In genomic region chr18:66555585-66555984, GRCh38 we compare ENCODE assay signal across 37 cellular contexts. TPM values are rescaled to one million over a fixed set of nuclear protein-coding genes. Genes with fewer than 3 reads are reported as not detected.
"Had no signal": no experiment of that assay in that cellular context is flagged by ENCODE, and none has a peak within 500 bp of the region (broad histone marks: within the 10 kb centered on the region; RNA-seq: fewer than 3 reads in every experiment).

No MANE protein-coding gene starts in this region.

- ATAC-seq: activated CD8-positive, alpha-beta T cell treated with anti-CD3 and anti-CD28 coated beads for 36 hours; activated naive CD4-positive, alpha-beta T cell treated with anti-CD3 and anti-CD28 coated beads, Interleukin-2, amount 50 U/mL, for 72 hours; activated T-cell treated with anti-CD3 and anti-CD28 coated beads, Interleukin-2, amount 50 U/mL, for 4 hours; activated T-cell treated with anti-CD3 and anti-CD28 coated beads, Interleukin-2, amount 50 U/mL, for 72 hours; activated T-helper 17 cell treated with anti-CD3 and anti-CD28 coated beads, Interleukin-2, amount 50 U/mL, for 72 hours; body of pancreas had no signal

- H3K4me1 Mint-ChIP-seq: activated B cell treated with CpG ODN at 0.5 μM for 24 hours; activated CD4-positive, alpha-beta T cell treated with anti-CD3 and anti-CD28 coated beads, Interleukin-2, amount 10 ng/mL, durations not matched to agents 24 days and 14 days; activated naive CD8-positive, alpha-beta T cell treated with anti-CD3 and anti-CD28 coated beads for 36 hours; activated T-helper 17 cell treated with anti-CD3 and anti-CD28 coated beads, Interleukin-2, amount 50 U/mL, for 72 hours had no signal

- H3K4me3 Mint-ChIP-seq: activated B cell treated with CpG ODN at 0.5 μM for 24 hours; activated CD4-positive, alpha-beta memory T cell treated with anti-CD3 and anti-CD28 coated beads for 36 hours; activated CD4-positive, alpha-beta T cell treated with anti-CD3 and anti-CD28 coated beads, Interleukin-2, amount 10 ng/mL, durations not matched to agents 24 days and 14 days; activated CD8-positive, alpha-beta T cell treated with anti-CD3 and anti-CD28 coated beads for 36 hours; activated naive CD4-positive, alpha-beta T cell treated with anti-CD3 and anti-CD28 coated beads for 36 hours; activated naive CD8-positive, alpha-beta T cell treated with anti-CD3 and anti-CD28 coated beads for 36 hours; activated T-cell treated with anti-CD3 and anti-CD28 coated beads, Interleukin-2, amount 50 U/mL, for 4 hours; activated T-cell treated with anti-CD3 and anti-CD28 coated beads, Interleukin-2, amount 50 U/mL, for 72 hours; activated T-helper 1 cell treated with anti-CD3 and anti-CD28 coated beads, Interleukin-12 subunit alpha, Interleukin-12 subunit beta, Interleukin-2, Interleukin-4 antibody, amounts not matched to agents 30 ng/mL and 10 ng/mL and 1 ng/mL, durations not matched to agents 14 hours and 24 hours and 36 hours; activated T-helper 17 cell treated with anti-CD3 and anti-CD28 coated beads, Interleukin-2, amount 50 U/mL, for 72 hours; T-helper 2 cell treated with Interferon-gamma antibody and Interleukin-4, amounts not matched to agents 5 μg/mL and 100 μg/mL, for 36 hours had no signal

- H3K4me3 ChIP-seq: adrenal gland, body of pancreas, breast epithelium had no signal

- H3K9me3 ChIP-seq: adrenal gland, body of pancreas, breast epithelium had no signal

- H3K27ac ChIP-seq: adrenal gland, body of pancreas, brain microvascular endothelial cell, breast epithelium, VCaP had no signal

- H3K4me1 ChIP-seq: adrenal gland, body of pancreas, breast epithelium had no signal

- H3K36me3 Mint-ChIP-seq: activated CD4-positive, alpha-beta memory T cell treated with anti-CD3 and anti-CD28 coated beads for 36 hours; activated naive CD4-positive, alpha-beta T cell treated with anti-CD3 and anti-CD28 coated beads, Interleukin-2, amount 50 U/mL, for 72 hours; activated naive CD8-positive, alpha-beta T cell treated with anti-CD3 and anti-CD28 coated beads for 36 hours had no signal

- FAIRE-seq: astrocyte, colon, TTC549 had no signal

- H3K27ac Mint-ChIP-seq: activated B cell treated with CpG ODN at 0.5 μM for 24 hours; activated CD4-positive, alpha-beta memory T cell treated with anti-CD3 and anti-CD28 coated beads for 36 hours; activated CD4-positive, alpha-beta T cell treated with anti-CD3 and anti-CD28 coated beads, Interleukin-2, amount 10 ng/mL, durations not matched to agents 24 days and 14 days; activated CD8-positive, alpha-beta T cell treated with anti-CD3 and anti-CD28 coated beads for 36 hours; activated naive CD4-positive, alpha-beta T cell treated with anti-CD3 and anti-CD28 coated beads for 36 hours; activated naive CD4-positive, alpha-beta T cell treated with anti-CD3 and anti-CD28 coated beads, Interleukin-2, amount 50 U/mL, for 72 hours; activated naive CD8-positive, alpha-beta T cell treated with anti-CD3 and anti-CD28 coated beads for 36 hours; activated T-cell treated with anti-CD3 and anti-CD28 coated beads, Interleukin-2, amount 50 U/mL, for 72 hours; activated T-helper 1 cell treated with anti-CD3 and anti-CD28 coated beads, Interleukin-12 subunit alpha, Interleukin-12 subunit beta, Interleukin-2, Interleukin-4 antibody, amounts not matched to agents 30 ng/mL and 10 ng/mL and 1 ng/mL, durations not matched to agents 14 hours and 24 hours and 36 hours; activated T-helper 17 cell treated with anti-CD3 and anti-CD28 coated beads, Interleukin-2, amount 50 U/mL, for 72 hours; T-helper 2 cell treated with Interferon-gamma antibody and Interleukin-4, amounts not matched to agents 5 μg/mL and 100 μg/mL, for 36 hours had no signal

- H3K9me3 Mint-ChIP-seq: activated CD4-positive, alpha-beta T cell treated with anti-CD3 and anti-CD28 coated beads, Interleukin-2, amount 10 ng/mL, durations not matched to agents 24 days and 14 days; activated naive CD4-positive, alpha-beta T cell treated with anti-CD3 and anti-CD28 coated beads, Interleukin-2, amount 50 U/mL, for 72 hours; activated naive CD8-positive, alpha-beta T cell treated with anti-CD3 and anti-CD28 coated beads for 36 hours; activated T-helper 1 cell treated with anti-CD3 and anti-CD28 coated beads, Interleukin-12 subunit alpha, Interleukin-12 subunit beta, Interleukin-2, Interleukin-4 antibody, amounts not matched to agents 30 ng/mL and 10 ng/mL and 1 ng/mL, durations not matched to agents 14 hours and 24 hours and 36 hours; activated T-helper 17 cell treated with anti-CD3 and anti-CD28 coated beads, Interleukin-2, amount 50 U/mL, for 72 hours had no signal

- DNase-seq: activated B cell treated with CpG ODN at 0.5 μM for 24 hours; activated CD4-positive, alpha-beta memory T cell treated with anti-CD3 and anti-CD28 coated beads for 36 hours; activated CD4-positive, alpha-beta T cell treated with anti-CD3 and anti-CD28 coated beads for 4 hours; activated CD4-positive, alpha-beta T cell treated with anti-CD3 and anti-CD28 coated beads, Interleukin-2, amount 10 ng/mL, durations not matched to agents 24 days and 14 days; activated CD4-positive, alpha-beta T cell treated with anti-CD3 and anti-CD28 coated beads, Interleukin-2, amount 50 U/mL, for 1 hour; activated CD4-positive, alpha-beta T cell treated with anti-CD3 and anti-CD28 coated beads, Interleukin-2, amount 50 U/mL, for 4 hours; activated CD4-positive, CD25-positive, alpha-beta regulatory T cell treated with anti-CD3 and anti-CD28 coated beads, Interleukin-2, amount 50 U/mL, for 72 hours; activated CD8-positive, alpha-beta memory T cell treated with anti-CD3 and anti-CD28 coated beads, Interleukin-2, amount 50 U/mL, for 4 hours; activated CD8-positive, alpha-beta T cell treated with anti-CD3 and anti-CD28 coated beads for 36 hours; activated effector memory CD4-positive, alpha-beta T cell treated with anti-CD3 and anti-CD28 coated beads, Interleukin-2, amount 50 U/mL, for 16 hours; activated gamma-delta T cell treated with Interleukin-2 at 50 U/mL for 16 hours; activated naive CD4-positive, alpha-beta T cell; activated naive CD4-positive, alpha-beta T cell treated with anti-CD3 and anti-CD28 coated beads for 36 hours; activated naive CD4-positive, alpha-beta T cell treated with anti-CD3 and anti-CD28 coated beads, Interleukin-2, amount 50 U/mL, for 16 hours; activated naive CD8-positive, alpha-beta T cell treated with anti-CD3 and anti-CD28 coated beads for 36 hours; activated T-cell treated with anti-CD3 and anti-CD28 coated beads for 4 hours; activated T-cell treated with anti-CD3 and anti-CD28 coated beads, Interleukin-2, amount 50 U/mL, for 1 hour; activated T-cell treated with anti-CD3 and anti-CD28 coated beads, Interleukin-2, amount 50 U/mL, for 4 hours; activated T-cell treated with anti-CD3 and anti-CD28 coated beads, Interleukin-2, amount 50 U/mL, for 72 hours; adrenal gland; amniotic stem cell; aorta; body of pancreas; brain microvascular endothelial cell; central memory CD4-positive, alpha-beta T cell; T-helper 2 cell; T-helper 9 cell had no signal

- H3K27me3 Mint-ChIP-seq: activated B cell treated with CpG ODN at 0.5 μM for 24 hours; activated CD4-positive, alpha-beta memory T cell treated with anti-CD3 and anti-CD28 coated beads for 36 hours; activated CD4-positive, alpha-beta T cell treated with anti-CD3 and anti-CD28 coated beads, Interleukin-2, amount 10 ng/mL, durations not matched to agents 24 days and 14 days; activated CD8-positive, alpha-beta T cell treated with anti-CD3 and anti-CD28 coated beads for 36 hours; activated naive CD8-positive, alpha-beta T cell treated with anti-CD3 and anti-CD28 coated beads for 36 hours; activated T-helper 17 cell treated with anti-CD3 and anti-CD28 coated beads, Interleukin-2, amount 50 U/mL, for 72 hours had no signal

RNA-seq across cellular contexts. Expression of gene CDH19, which starts 48.3 kb away (rescaled TPM):
- total RNA-seq: activated B cell treated with CpG ODN at 0.5 μM for 24 hours; activated CD4-positive, alpha-beta memory T cell treated with anti-CD3 and anti-CD28 coated beads for 36 hours; activated CD4-positive, alpha-beta T cell treated with anti-CD3 and anti-CD28 coated beads, Interleukin-2, amount 10 ng/mL, durations not matched to agents 24 days and 14 days; activated CD8-positive, alpha-beta memory T cell treated with anti-CD3 and anti-CD28 coated beads for 36 hours; activated CD8-positive, alpha-beta T cell treated with anti-CD3 and anti-CD28 coated beads for 36 hours; activated naive CD4-positive, alpha-beta T cell treated with anti-CD3 and anti-CD28 coated beads for 36 hours; activated naive CD4-positive, alpha-beta T cell treated with anti-CD3 and anti-CD28 coated beads, Interleukin-2, amount 50 U/mL, for 72 hours; activated naive CD8-positive, alpha-beta T cell treated with anti-CD3 and anti-CD28 coated beads for 36 hours; activated T-cell treated with anti-CD3 and anti-CD28 coated beads, Interleukin-2, amount 50 U/mL, for 4 hours; activated T-cell treated with anti-CD3 and anti-CD28 coated beads, Interleukin-2, amount 50 U/mL, for 72 hours; activated T-helper 1 cell treated with anti-CD3 and anti-CD28 coated beads, Interleukin-12 subunit alpha, Interleukin-12 subunit beta, Interleukin-2, Interleukin-4 antibody, amounts not matched to agents 30 ng/mL and 10 ng/mL and 1 ng/mL, durations not matched to agents 14 hours and 24 hours and 36 hours; activated T-helper 17 cell treated with anti-CD3 and anti-CD28 coated beads, Interleukin-2, amount 50 U/mL, for 72 hours; astrocyte had no signal
